8 cellular contexts compared by ENCODE assay signal in genomic region chrX:54181196-54181953, GRCh38. TPM values are rescaled to one million over a fixed set of nuclear protein-coding genes. Genes with fewer than 3 reads are reported as not detected.
DNase-seq lines count a peak whose midpoint lies in the region; ATAC-seq, FAIRE-seq and TF ChIP-seq lines count a peak whose summit lies in the region.

No MANE protein-coding gene starts in this region.

- DNase-seq in CD14-positive monocyte (ENCODE audit: low spot score) (no peak), GM12878 (ENCODE audit: low read depth, low spot score) (no peak), cerebellar nuclear complex (lab: John Stamatoyannopoulos, UW) (no peak), lower leg skin (ENCODE audit: low spot score in 2 of 2) (no peak)

- no peak for TF ChIP-seq EP300 in GM12878 (IDR thresholded peaks at IDR 0.05; ENCODE audit: borderline replicate concordance in 1 of 2, control insufficient read depth in 1 of 2, low read depth in 2 of 2, low read length in 2 of 2)

- in situ Hi-C loops in GM12878 (cut with MboI): no loop called here

- H3K79me2 ChIP-seq in GM12878 (ENCODE audit: control insufficient read depth, insufficient read depth, low read length): peaks cover 61% of the 10 kb centered on the region

- no peak for TF ChIP-seq CTCF in CD14-positive monocyte (IDR thresholded peaks at IDR 0.05)
- TF ChIP-seq CTCF in GM12878 (IDR thresholded peaks at IDR 0.05 in 2 of 3, conservative IDR thresholded peaks at IDR 0.05 in 1 of 3; ENCODE audit: control insufficient read depth in 2 of 3, extremely low read depth in 1 of 3, insufficient read depth in 1 of 3, low read depth in 3 of 3, low read length in 3 of 3): no peak
- no peak for TF ChIP-seq CTCF in lower leg skin (IDR thresholded peaks at IDR 0.05)

- H3K4me3 ChIP-seq in HUES64 (ENCODE audit: low read length) (peak overlapping the region; percentile 80), GM12878 (peak overlapping the region; percentile 60), muscle layer of duodenum (ENCODE audit: low read depth in 1 of 2, low read length in 2 of 2) (peak overlapping the region; percentile 77 to 84), lower leg skin (ENCODE audit: low read depth, poor library complexity, severe bottlenecking) (no peak overlapping the region)

- no peaks in the 10 kb centered on the region for H3K9me3 ChIP-seq in HUES64 (ENCODE audit: insufficient read depth, low read depth, low read length)
- no peaks in the 10 kb centered on the region for H3K9me3 ChIP-seq in GM12878 (replicated peaks; ENCODE audit: control insufficient read depth, insufficient read depth, low read length)
- no peaks in the 10 kb centered on the region for H3K9me3 ChIP-seq in muscle layer of duodenum (ENCODE audit: control insufficient read depth in 1 of 2, low read length in 2 of 2)

- no peak for TF ChIP-seq POLR2A in GM12878 (IDR thresholded peaks at IDR 0.05; ENCODE audit: low read depth, low read length)
- no peak for TF ChIP-seq POLR2A in lower leg skin (IDR thresholded peaks at IDR 0.05)

- POLR2A ChIA-PET in GM12878 (lab: Charles Lee): interaction anchor here (1.2 to 1.4 kb wide), 2 partner anchors 136 to 138 kb away, joined by 3 to 6 read pairs; no protein-coding TSS in a partner anchor

- H3K27me3 ChIP-seq in HUES64 (ENCODE audit: insufficient read depth, low read length) (no peaks in the 10 kb centered on the region), GM12878 (replicated peaks in 1 of 2; ENCODE audit: control insufficient read depth in 2 of 2, insufficient read depth in 2 of 2, low read length in 1 of 2) (no peaks in the 10 kb centered on the region), muscle layer of duodenum (ENCODE audit: low read depth, low read length) (no peaks in the 10 kb centered on the region)

- FAIRE-seq in GM12878 (lab: Jason Lieb, UNC): peak; percentile 70

- peak overlapping the region; percentile 49 for H3K4me2 ChIP-seq in GM12878 (ENCODE audit: control insufficient read depth, insufficient read depth)

- no peak overlapping the region for H3K9ac ChIP-seq in HUES64 (ENCODE audit: low read depth, low read length)
- peak overlapping the region; percentile 74 for H3K9ac ChIP-seq in GM12878 (ENCODE audit: control insufficient read depth, insufficient read depth, low read length)

- H4K20me1 ChIP-seq in GM12878 (ENCODE audit: control insufficient read depth, insufficient read depth): no peaks in the 10 kb centered on the region; the same call in 1 of the 2 replicates

- H3K9me3 Mint-ChIP-seq in CD14-positive monocyte: peaks cover 0 to 4% (median 0%) of the 10 kb centered on the region in 7 donors

- H3K4me3 Mint-ChIP-seq in CD14-positive monocyte: peak overlapping the region; percentile 76 to 80

- H3K4me1 ChIP-seq in HUES64 (ENCODE audit: insufficient read depth, low read length) (peaks cover 14% of the 10 kb centered on the region), GM12878 (ENCODE audit: control insufficient read depth, insufficient read depth, low read length) (no peaks in the 10 kb centered on the region), muscle layer of duodenum (ENCODE audit: control insufficient read depth in 1 of 2, insufficient read depth in 2 of 2, low read length in 2 of 2) (peaks cover 0 to 33% of the 10 kb centered on the region in 2 donors)

- intact Hi-C loops in CD14-positive monocyte (cut with micrococcal nuclease) (loop anchor here in 1 of 2 donors (5.0 kb wide), 1 partner anchor 139 kb away; the partner anchor contains the start of gene PHF8), GM12878 (cut with micrococcal nuclease; ENCODE audit: unreplicated experiment) (no loop called here), lower leg skin (cut with DNase I; ENCODE audit: low total_unique reads) (no loop called here)

- H3K36me3 ChIP-seq in HUES64 (ENCODE audit: insufficient read depth, low read length) (peaks cover 9% of the 10 kb centered on the region; the same call in 1 of the 2 replicates), GM12878 (ENCODE audit: control insufficient read depth in 2 of 2, insufficient read depth in 2 of 2, low read length in 1 of 2) (no peaks in the 10 kb centered on the region), muscle layer of duodenum (ENCODE audit: control insufficient read depth in 1 of 2, insufficient read depth in 2 of 2, low read length in 2 of 2) (no peaks in the 10 kb centered on the region)

- no TSS peak for BruUV-seq in GM12878 (replicated peaks; lab: Mats Ljungman, UMichigan)

- TF ChIP-seq RAD21 in GM12878 (IDR thresholded peaks at IDR 0.05; ENCODE audit: insufficient read depth, low read depth, low read length): no peak

- peaks cover 0 to 5% (median 0%) of the 10 kb centered on the region in 3 donors for H3K27me3 Mint-ChIP-seq in CD14-positive monocyte (ENCODE audit: low read depth in 3 of 3)

- SMC1A ChIA-PET in GM12878 (lab: Charles Lee; ENCODE audit: uncharacterized antibody, unreplicated experiment): interaction anchor here (0.6 kb wide), 1 partner anchor 52 kb away, joined by 3 read pairs; no protein-coding TSS in a partner anchor

- peaks cover 51% of the 10 kb centered on the region for H3K4me1 Mint-ChIP-seq in CD14-positive monocyte

- ATAC-seq in GM12878 (no peak), GM21825 (IDR thresholded peaks at IDR 0.05; ENCODE audit: unreplicated experiment) (no peak), GM21381 (IDR thresholded peaks at IDR 0.05; ENCODE audit: unreplicated experiment) (no peak)

- peak overlapping the region in 5 of 7 donors; percentile 10 to 89 (median 57) for H3K27ac Mint-ChIP-seq in CD14-positive monocyte

- CTCF ChIA-PET in GM12878 (lab: Yijun Ruan, JAX): interaction anchor here (1.4 to 1.9 kb wide), 2 partner anchors 18 to 139 kb away, joined by 4 to 5 read pairs; no protein-coding TSS in a partner anchor

- H2AFZ ChIP-seq in GM12878 (ENCODE audit: control insufficient read depth, low read depth, low read length): no peak overlapping the region

- WGBS in HUES64: 31% methylated on average over 2 of the region's 4 CpGs
- 18% methylated on average over 4 of the region's 4 CpGs for WGBS in GM12878 (ENCODE audit: insufficient coverage, insufficient replicate concordance, low lambda C conversion rate, missing lambda C conversion rate)
- WGBS in lower leg skin, 2 donors: 26 to 41% methylated on average over 4 of the region's 4 CpGs

- peaks cover 0 to 5% of the 10 kb centered on the region in 2 donors for H3K36me3 Mint-ChIP-seq in CD14-positive monocyte

- RAD21 ChIA-PET in GM12878 (lab: Charles Lee; ENCODE audit: unreplicated experiment): interaction anchor here (0.7 kb wide), 1 partner anchor 14 kb away, joined by 3 read pairs; no protein-coding TSS in a partner anchor

- H3K27ac ChIP-seq in HUES64 (ENCODE audit: low read depth, low read length) (no peak overlapping the region), GM12878 (ENCODE audit: control insufficient read depth, insufficient read depth) (0 out of 2 replicates have a peak overlapping the region, but pooled peaks have one; percentile 6), muscle layer of duodenum (ENCODE audit: low read length) (peak overlapping the region; percentile 75)

TF ChIP-seq in GM12878, 131 proteins besides CTCF, POLR2A, EP300 and RAD21:
- TF ChIP-seq RUNX3 (IDR thresholded peaks at IDR 0.05; ENCODE audit: low read length) (peak; percentile 52), IKZF2 (IDR thresholded peaks at IDR 0.05) (no peak)

RNA-seq across cellular contexts. Expression of gene FAM120C, which starts 1.7 kb away (rescaled TPM):
- 1 to 10 TPM; 1.7 to 1.8 TPM for polyA plus RNA-seq in CD14-positive monocyte
- 4.1 TPM for polyA plus RNA-seq in HUES64 (2013, experiment 1 of 2)
- polyA plus RNA-seq in HUES64 (2013, experiment 2 of 2): 2.7 TPM
- 22.4 and 26.6 TPM in 2 replicates for total RNA-seq in GM12878 (2013; cell fraction: nucleolus; rRNA removed)
- total RNA-seq in GM12878 (2014; rRNA removed): 3.9 and 8.4 TPM in 2 replicates
- 2.9 and 3.2 TPM in 2 replicates for total RNA-seq in GM12878 (2014; rRNA removed; fragmentation: Illumina TruSeq; extraction: Trizol)
- total RNA-seq in GM12878 (2021): 9.4 and 11.1 TPM in 2 replicates
- 1.4 TPM for polyA plus RNA-seq in GM12878 (2011; ENCODE audit: low read depth)
- 3.6 and 3.9 TPM in 2 replicates for polyA plus RNA-seq in GM12878 (2011; rRNA removed)
- 3.9 and 8.4 TPM in 2 replicates for polyA plus RNA-seq in GM12878 (2011; cell fraction: cytosol; rRNA removed)
- polyA plus RNA-seq in GM12878 (2011; cell fraction: nucleus; rRNA removed): 11.9 and 18.4 TPM in 2 replicates
- 3.3 and 4.5 TPM in 2 replicates for polyA plus RNA-seq in GM12878 (2012)
- polyA plus RNA-seq in GM12878 (2014; fragmentation: Illumina TruSeq; extraction: Trizol): 3.2 and 4.6 TPM in 2 replicates
- 1 to 10 TPM; 1.3 to 1.4 TPM for polyA plus RNA-seq in GM12878 (2014; fragmentation: Nextera tagmentation; extraction: Ambion mirVana)
- 9.8 and 11.1 TPM in 2 replicates for polyA plus RNA-seq in GM12878 (2014; rRNA removed)
- 1 to 10 TPM; 5.9 to 6.8 TPM for polyA plus RNA-seq in GM12878 (2016; fragmentation: Nextera tagmentation; extraction: Ambion mirVana)
- 3.9 and 4.0 TPM in 2 replicates for polyA minus RNA-seq in GM12878 (2011; rRNA and poly(A)+ RNA removed)
- polyA minus RNA-seq in GM12878 (2011; cell fraction: cytosol; rRNA and poly(A)+ RNA removed): 3.0 and 4.4 TPM in 2 replicates
- 15.8 and 33.6 TPM in 2 replicates for polyA minus RNA-seq in GM12878 (2011; cell fraction: nucleus; rRNA and poly(A)+ RNA removed)
- total RNA-seq in lower leg skin: 1 to 10 TPM; 6.1 to 9.7 (median 8.2) TPM
